ENCODE assay signal across 8 cellular contexts in the genomic region with DNA sequence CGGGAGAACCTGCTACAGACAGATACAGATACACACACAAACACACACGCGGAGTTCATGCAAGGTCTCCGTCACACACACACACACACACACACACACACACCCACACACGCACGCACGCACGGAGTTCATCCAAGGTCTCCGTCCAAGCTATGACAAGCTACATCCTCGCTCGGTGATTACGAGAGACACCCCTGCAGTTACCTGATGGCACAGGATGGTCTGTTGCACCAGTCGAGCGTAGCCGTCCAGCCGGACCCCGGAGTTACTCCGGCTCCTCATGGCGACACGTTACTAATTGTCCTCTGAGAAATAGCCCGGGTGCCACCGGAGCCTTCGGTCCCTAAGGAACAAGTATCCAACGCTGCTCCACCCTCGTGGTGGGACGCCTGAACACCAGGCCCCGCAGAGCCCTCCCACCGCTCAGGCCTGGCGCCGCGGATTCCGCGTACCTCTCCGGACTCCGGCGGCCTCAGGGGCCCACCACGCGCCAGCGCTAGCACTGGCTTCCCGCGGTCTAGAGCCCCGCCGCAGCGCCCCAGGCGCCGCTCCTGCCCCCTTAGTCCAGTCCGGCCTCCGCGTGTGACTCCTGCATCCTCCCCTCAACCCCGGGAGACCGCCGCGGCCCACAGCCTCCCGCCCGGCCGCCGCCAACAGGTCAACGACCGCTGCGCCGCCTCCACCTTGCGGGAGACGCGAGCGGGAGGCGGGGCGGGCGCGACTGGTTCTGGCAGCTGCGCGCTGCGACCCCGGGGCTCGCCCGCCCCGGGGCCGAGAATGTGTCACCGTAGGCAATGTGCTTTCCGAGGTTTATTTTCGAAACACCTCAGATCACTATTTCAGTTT. TPM values are rescaled to one million over a fixed set of nuclear protein-coding genes. Genes with fewer than 3 reads are reported as not detected.
A peak's percentile ranks its signal among the peaks of the same experiment; 100 is the strongest.
DNase-seq lines count a peak whose midpoint lies in the region; ATAC-seq and TF ChIP-seq lines count a peak whose summit lies in the region.
"Not testable (repeated sequence)": the region's sequence is repeated elsewhere in the genome, so short reads cannot be mapped to it uniquely, and the experiment has no call there.

A gene (minus strand): TSS at position 708 of the 846 bp plus-strand sequence. CDS start 426 bp downstream, at position 282.

- peak within 1 kb of the TSS; percentile 90 for H2AFZ ChIP-seq in ACC112 (ENCODE audit: low read length, unreplicated experiment)

- TF ChIP-seq CTCF in lower leg skin (IDR thresholded peaks at IDR 0.05) = not testable (repeated sequence)

- WGBS in lower leg skin, 2 donors = 2 to 41% methylated on average over 32 to 70 of the region's 80 CpGs

- TF ChIP-seq POLR2A in erythroblast (IDR thresholded peaks at IDR 0.05; ENCODE audit: low read length); lower leg skin (IDR thresholded peaks at IDR 0.05): not testable (repeated sequence)

- DNase-seq in LHCN-M2 (ENCODE audit: low read depth) (peak; percentile 57), SHP77 treated with DMSO at 0.1 percent for 48 hours (lab: John Stamatoyannopoulos, UW) (peak; percentile 3), erythroblast (lab: John Stamatoyannopoulos, UW) (peak; percentile 64 to 73), lower leg skin (ENCODE audit: low spot score in 2 of 2) (peak in 1 of 2 donors; percentile 14)
- peak; percentile 12 for DNase-seq in activated T-helper 9 cell treated with anti-CD3 and anti-CD28 coated beads, Interleukin-2, amount 50 U/mL, for 16 hours (ENCODE audit: low read depth)
- peak; percentile 43 for DNase-seq in stimulated activated CD4-positive, alpha-beta T cell treated with anti-CD3 and anti-CD28 coated beads, Interleukin-12 subunit alpha, Interleukin-12 subunit beta, amount 100 ng/mL, for 4 hours

- H3K36me3 ChIP-seq in ACC112 (ENCODE audit: insufficient read depth, low read length) = not testable (repeated sequence)

- intact Hi-C loops in lower leg skin (cut with DNase I; ENCODE audit: low total_unique reads) = not testable (repeated sequence)

- H3K27me3 ChIP-seq in ACC112 (ENCODE audit: insufficient read depth, low read length) = not testable (repeated sequence)

- peaks cover 15% of the 10 kb centered on the region for H3K4me1 ChIP-seq in ACC112 (ENCODE audit: control insufficient read depth, insufficient read depth, low read length, unreplicated experiment)

- not testable (repeated sequence) for H3K79me2 ChIP-seq in ACC112 (ENCODE audit: control insufficient read depth, insufficient read depth, low read length, unreplicated experiment)

- H3K4me3 ChIP-seq in ACC112 (ENCODE audit: low read depth, low read length) = peak within 1 kb of the TSS; percentile 89
- peak within 1 kb of the TSS; percentile 30 for H3K4me3 ChIP-seq in lower leg skin (ENCODE audit: low read depth, poor library complexity, severe bottlenecking)

- peak within 1 kb of the TSS; percentile 83 for H3K27ac ChIP-seq in ACC112 (ENCODE audit: low read depth, low read length)

- peak; percentile 51 for ATAC-seq in GM18909 (IDR thresholded peaks at IDR 0.05; ENCODE audit: poor library complexity, unreplicated experiment)

RNA-seq across cellular contexts. Expression of the gene that starts here (rescaled TPM):
- total RNA-seq in LHCN-M2 (2014; rRNA removed) (19.6 and 20.6 TPM in 2 replicates), lower leg skin (1 to 10 TPM in 3 of 4 donors, under 1 TPM in 1; 0.76 to 4.0 (median 2.5) TPM)
- polyA plus RNA-seq in LHCN-M2 (2012) = 3.9 TPM
